Comparison of ENCODE assay signal across 15 cellular contexts in genomic region chr1:109808703-109809102, GRCh38. TPM values are rescaled to one million over a fixed set of nuclear protein-coding genes. Genes with fewer than 3 reads are reported as not detected.
A peak's percentile ranks its signal among the peaks of the same experiment; 100 is the strongest.
DNase-seq lines count a peak whose midpoint lies in the region; ATAC-seq, FAIRE-seq and TF ChIP-seq lines count a peak whose summit lies in the region.
"Had no signal": no experiment of that assay in that cellular context is flagged by ENCODE, and none has a peak within 500 bp of the region (broad histone marks: within the 10 kb centered on the region; RNA-seq: fewer than 3 reads in every experiment).

No MANE protein-coding gene starts in this region.

- H2AFZ ChIP-seq in GM23338 (no peak overlapping the region), PC-3 (ENCODE audit: low read length) (no peak overlapping the region), H1 (ENCODE audit: low read length) (no peak overlapping the region), trophoblast cell (ENCODE audit: insufficient read depth, low read length, poor library complexity) (no peak overlapping the region)

- H3K18ac ChIP-seq in H1 (ENCODE audit: extremely low read depth, low read length) (no peak overlapping the region), trophoblast cell (ENCODE audit: low read length) (no peak overlapping the region)

- no peaks in the 10 kb centered on the region for H3K4me1 ChIP-seq in GM23338 (ENCODE audit: insufficient read depth)
- H3K4me1 ChIP-seq in PC-3 (ENCODE audit: insufficient read depth, low read length), result peaks cover 11% of the 10 kb centered on the region
- no peaks in the 10 kb centered on the region for H3K4me1 ChIP-seq in H1 (replicated peaks in 1 of 4; ENCODE audit: control insufficient read depth in 3 of 4, insufficient read depth in 4 of 4, low read length in 3 of 4)
- peaks cover 2 to 8% of the 10 kb centered on the region in 2 experiments for H3K4me1 ChIP-seq in trophoblast cell (ENCODE audit: control insufficient read depth in 1 of 2, insufficient read depth in 2 of 2, low read length in 2 of 2)
- H3K4me1 ChIP-seq in BE2C, result no peaks in the 10 kb centered on the region

- H3K9me3 Mint-ChIP-seq in GM23338, result no peaks in the 10 kb centered on the region
- no peaks in the 10 kb centered on the region for H3K9me3 Mint-ChIP-seq in stimulated activated effector memory CD8-positive, alpha-beta T cell treated with anti-CD3 and anti-CD28 coated beads, Interleukin-12 subunit alpha, Interleukin-12 subunit beta, amount 100 ng/mL, for 72 hours
- H3K9me3 Mint-ChIP-seq: H9 had no signal

- H3K27me3 ChIP-seq in GM23338 (ENCODE audit: insufficient read depth) (no peaks in the 10 kb centered on the region), PC-3 (ENCODE audit: low read length) (no peaks in the 10 kb centered on the region), H1 (replicated peaks in 1 of 4; ENCODE audit: control insufficient read depth in 3 of 4, extremely low read depth in 1 of 4, insufficient read depth in 3 of 4, low read length in 3 of 4) (no peaks in the 10 kb centered on the region), trophoblast cell (ENCODE audit: insufficient read depth, low read length) (no peaks in the 10 kb centered on the region), BE2C (no peaks in the 10 kb centered on the region)

- H3K79me2 ChIP-seq in GM23338 (replicated peaks; ENCODE audit: insufficient read depth), result no peaks in the 10 kb centered on the region
- H3K79me2 ChIP-seq in PC-3 (ENCODE audit: low read length), result no peaks in the 10 kb centered on the region
- no peaks in the 10 kb centered on the region for H3K79me2 ChIP-seq in H1 (ENCODE audit: control insufficient read depth in 1 of 2, insufficient read depth in 2 of 2, low read length in 2 of 2)
- no peaks in the 10 kb centered on the region for H3K79me2 ChIP-seq in trophoblast cell (ENCODE audit: control insufficient read depth, insufficient read depth, low read length, poor library complexity)

- H3K27ac ChIP-seq in GM23338 (ENCODE audit: low read depth), result no peak overlapping the region
- H3K27ac ChIP-seq in PC-3 (ENCODE audit: low read length), result no peak overlapping the region
- no peak overlapping the region for H3K27ac ChIP-seq in H1 (ENCODE audit: low read depth, low read length)
- H3K27ac ChIP-seq in trophoblast cell (ENCODE audit: low read depth, low read length), result no peak overlapping the region

- no TSS peak for BruUV-seq in PC-3 (replicated peaks; lab: Mats Ljungman, UMichigan)

- H2BK12ac ChIP-seq in H1 (ENCODE audit: low read depth, low read length) (no peak overlapping the region), trophoblast cell (ENCODE audit: low read length) (no peak overlapping the region)

- DNase-seq in GM23338 (ENCODE audit: low spot score) (no peak), PC-3 (no peak), H1 (ENCODE audit: low read depth in 1 of 2, low spot score in 2 of 2) (no peak), trophoblast cell (no peak), H54 (ENCODE audit: insufficient read length, low spot score) (no peak), BE2C (no peak)
- no peak for DNase-seq in stimulated activated effector memory CD8-positive, alpha-beta T cell treated with anti-CD3 and anti-CD28 coated beads, Interleukin-12 subunit alpha, Interleukin-12 subunit beta, amount 100 ng/mL, for 72 hours (ENCODE audit: low spot score in 2 of 2)
- DNase-seq: C1 segment of cervical spinal cord, H9, NCI-H1105 treated with DMSO at 0.1 percent for 48 hours, NCI-H187, NCI-H446, NCI-H748 treated with DMSO at 0.1 percent for 48 hours, SIG-M5 had no signal

- H4K8ac ChIP-seq in H1 (ENCODE audit: extremely low read depth, insufficient read depth, low read length) (no peak overlapping the region), trophoblast cell (ENCODE audit: low read depth, low read length) (no peak overlapping the region)

- POLR2A ChIA-PET in PC-3 (lab: Charles Lee; ENCODE audit: unreplicated experiment), result no interaction called here
- POLR2A ChIA-PET in H1 (lab: Charles Lee; ENCODE audit: partially characterized antibody), result no interaction called here

- no peaks in the 10 kb centered on the region for H3K36me3 ChIP-seq in GM23338 (ENCODE audit: insufficient read depth)
- no peaks in the 10 kb centered on the region for H3K36me3 ChIP-seq in PC-3 (ENCODE audit: low read depth, low read length)
- H3K36me3 ChIP-seq in H1 (ENCODE audit: control insufficient read depth in 2 of 4, insufficient read depth in 4 of 4, low read length in 3 of 4), result no peaks in the 10 kb centered on the region
- no peaks in the 10 kb centered on the region for H3K36me3 ChIP-seq in trophoblast cell (ENCODE audit: control insufficient read depth in 1 of 2, insufficient read depth in 2 of 2, low read length in 2 of 2)
- no peaks in the 10 kb centered on the region for H3K36me3 ChIP-seq in BE2C

- no peaks in the 10 kb centered on the region for H3K79me1 ChIP-seq in H1 (ENCODE audit: low read depth, low read length)
- H3K79me1 ChIP-seq in trophoblast cell (ENCODE audit: low read length), result no peaks in the 10 kb centered on the region

- no peak overlapping the region for H4K12ac ChIP-seq in trophoblast cell (ENCODE audit: low read depth, low read length)

- no peak overlapping the region for H3K4ac ChIP-seq in H1 (replicated peaks; ENCODE audit: insufficient read length, low read depth, low read length)
- no peak overlapping the region for H3K4ac ChIP-seq in trophoblast cell (ENCODE audit: low read depth, low read length)

- H3K4me3 Mint-ChIP-seq in GM23338, result no peak overlapping the region
- H3K4me3 Mint-ChIP-seq in stimulated activated effector memory CD8-positive, alpha-beta T cell treated with anti-CD3 and anti-CD28 coated beads, Interleukin-12 subunit alpha, Interleukin-12 subunit beta, amount 100 ng/mL, for 72 hours, result no peak overlapping the region
- H3K4me3 Mint-ChIP-seq: H9 had no signal

- CTCF ChIA-PET in PC-3 (lab: Charles Lee), result no interaction called here
- CTCF ChIA-PET in H1 (lab: Charles Lee; ENCODE audit: partially characterized antibody), result interaction anchor here (0.9 to 2.0 kb wide), 5 partner anchors 17 to 252 kb away, joined by 3 to 7 read pairs (median 3); no protein-coding TSS in a partner anchor

- no peaks in the 10 kb centered on the region for H3K36me3 Mint-ChIP-seq in GM23338 (ENCODE audit: low read depth)
- H3K36me3 Mint-ChIP-seq in stimulated activated effector memory CD8-positive, alpha-beta T cell treated with anti-CD3 and anti-CD28 coated beads, Interleukin-12 subunit alpha, Interleukin-12 subunit beta, amount 100 ng/mL, for 72 hours, result no peaks in the 10 kb centered on the region

- no peak overlapping the region for H2BK5ac ChIP-seq in H1 (ENCODE audit: low read depth, low read length)
- no peak overlapping the region for H2BK5ac ChIP-seq in trophoblast cell (ENCODE audit: low read depth, low read length, poor library complexity)

- peak in 1 of 2 experiments; percentile 29; a peak in 1 of 4 replicates for TF ChIP-seq CTCF in GM23338 (conservative IDR thresholded peaks at IDR 0.05; ENCODE audit: low read depth in 2 of 2)
- TF ChIP-seq CTCF in PC-3 (conservative IDR thresholded peaks at IDR 0.05; ENCODE audit: low read depth, low read length), result no peak
- peak in 2 of 3 experiments; percentile 15 to 18; a peak in 2 of 4 replicates for TF ChIP-seq CTCF in H1 (IDR thresholded peaks at IDR 0.05; ENCODE audit: control extremely low read depth in 1 of 3, insufficient read depth in 1 of 3, low read depth in 1 of 3, low read length in 3 of 3)
- TF ChIP-seq CTCF in BE2C (IDR thresholded peaks at IDR 0.05; ENCODE audit: low read depth, low read length), result no peak

- H4K20me1 ChIP-seq in GM23338 (replicated peaks; ENCODE audit: insufficient read depth) (no peaks in the 10 kb centered on the region), PC-3 (ENCODE audit: low read length) (no peaks in the 10 kb centered on the region), H1 (replicated peaks in 1 of 2; ENCODE audit: control insufficient read depth in 1 of 2, insufficient read depth in 2 of 2, low read length in 2 of 2) (no peaks in the 10 kb centered on the region)

- no peak for TF ChIP-seq POLR2A in H1 (IDR thresholded peaks at IDR 0.05; ENCODE audit: control extremely low read depth in 1 of 2, low read depth in 2 of 2, low read length in 2 of 2)
- no peak for TF ChIP-seq POLR2A in H54 (IDR thresholded peaks at IDR 0.05; ENCODE audit: low read depth, low read length)

- H3K9me2 ChIP-seq in GM23338 (ENCODE audit: insufficient read depth) (no peaks in the 10 kb centered on the region), PC-3 (replicated peaks; ENCODE audit: low read length) (no peaks in the 10 kb centered on the region)

- no peak overlapping the region for H3K56ac ChIP-seq in H1 (replicated peaks; ENCODE audit: insufficient read length, low read depth, low read length)

- no peak overlapping the region for H4K5ac ChIP-seq in H1 (ENCODE audit: insufficient read length, low read depth, low read length)

- peaks cover under 1% of the 10 kb centered on the region for H3K27me3 Mint-ChIP-seq in GM23338 (ENCODE audit: insufficient read depth, low read depth, poor library complexity)

- FAIRE-seq in H1 (lab: Jason Lieb, UNC), result no peak
- FAIRE-seq in H54 (lab: Jason Lieb, UNC), result no peak

- no peak overlapping the region for H3K4me2 ChIP-seq in GM23338
- no peak overlapping the region for H3K4me2 ChIP-seq in PC-3 (ENCODE audit: low read length)
- H3K4me2 ChIP-seq in H1 (ENCODE audit: insufficient read depth in 1 of 2, low read depth in 2 of 2, low read length in 2 of 2), result no peak overlapping the region
- H3K4me2 ChIP-seq in trophoblast cell (ENCODE audit: low read length), result no peak overlapping the region

- H3F3A ChIP-seq in GM23338 (replicated peaks; ENCODE audit: low read depth), result no peaks in the 10 kb centered on the region
- H3F3A ChIP-seq in PC-3 (ENCODE audit: low read length, unreplicated experiment), result no peaks in the 10 kb centered on the region

- H3K23me2 ChIP-seq in H1 (ENCODE audit: low read depth, low read length), result peaks cover 3% of the 10 kb centered on the region; the same call in 1 of the 2 replicates

- H2BK120ac ChIP-seq in H1 (replicated peaks; ENCODE audit: low read depth, low read length) (no peak overlapping the region), trophoblast cell (ENCODE audit: insufficient read depth, low read length, poor library complexity) (no peak overlapping the region)

- H3K27ac Mint-ChIP-seq in GM23338, result no peak overlapping the region
- H3K27ac Mint-ChIP-seq in stimulated activated effector memory CD8-positive, alpha-beta T cell treated with anti-CD3 and anti-CD28 coated beads, Interleukin-12 subunit alpha, Interleukin-12 subunit beta, amount 100 ng/mL, for 72 hours, result no peak overlapping the region
- H3K27ac Mint-ChIP-seq: H9 had no signal

- no peak overlapping the region for H2BK20ac ChIP-seq in H1 (ENCODE audit: low read length)

- H3K14ac ChIP-seq in H1 (ENCODE audit: insufficient read length) (no peak overlapping the region), trophoblast cell (ENCODE audit: low read length) (no peak overlapping the region)

- no peak overlapping the region for H2BK15ac ChIP-seq in H1 (ENCODE audit: low read length)

- no peaks in the 10 kb centered on the region for H3K9me3 ChIP-seq in PC-3 (ENCODE audit: low read length)
- H3K9me3 ChIP-seq in H1 (ENCODE audit: insufficient read depth in 2 of 2, low read depth in 1 of 2, low read length in 1 of 2), result no peaks in the 10 kb centered on the region
- no peaks in the 10 kb centered on the region for H3K9me3 ChIP-seq in trophoblast cell (ENCODE audit: insufficient read depth, low read depth, low read length)
- no peaks in the 10 kb centered on the region for H3K9me3 ChIP-seq in BE2C

- H3K4me3 ChIP-seq in GM23338 (no peak overlapping the region), PC-3 (ENCODE audit: low read length) (no peak overlapping the region), H1 (ENCODE audit: extremely low read depth in 1 of 4, insufficient read depth in 2 of 4, low read depth in 3 of 4, low read length in 4 of 4) (no peak overlapping the region), trophoblast cell (ENCODE audit: low read depth, low read length) (peak overlapping the region; percentile 5), BE2C (ENCODE audit: low read depth, low read length) (no peak overlapping the region)

- TF ChIP-seq EP300 in H1 (IDR thresholded peaks at IDR 0.05; ENCODE audit: borderline replicate concordance in 1 of 2, low read depth in 2 of 2, low read length in 2 of 2), result no peak

- no peak overlapping the region for H2AK5ac ChIP-seq in H1 (ENCODE audit: low read depth, low read length)
- no peak overlapping the region for H2AK5ac ChIP-seq in trophoblast cell (ENCODE audit: low read length)

- 0 out of 4 replicates have a peak, but pooled peaks of 1 of the 2 experiments have one; percentile 14 for TF ChIP-seq RAD21 in H1 (IDR thresholded peaks at IDR 0.05 in 1 of 2, conservative IDR thresholded peaks at IDR 0.05 in 1 of 2; ENCODE audit: low read depth in 2 of 2, low read length in 2 of 2)

- H4K91ac ChIP-seq in H1 (replicated peaks; ENCODE audit: insufficient read length, low read length), result no peak overlapping the region
- no peak overlapping the region for H4K91ac ChIP-seq in trophoblast cell (ENCODE audit: low read depth, low read length)

- 91% methylated on average over 6 of the region's 6 CpGs; no CpG with 5 or more reads in 1 of the 2 experiments for WGBS in H1 (ENCODE audit: extremely low coverage in 1 of 2, insufficient coverage in 1 of 2, insufficient read length in 1 of 2, insufficient replicate concordance in 2 of 2, low coverage in 1 of 2, low lambda C conversion rate in 2 of 2, missing lambda C conversion rate in 1 of 2), 2 experiments
- no CpG with 5 or more reads among the region's 6 CpGs for WGBS in trophoblast cell (ENCODE audit: extremely low coverage, insufficient coverage, insufficient read length)

- ATAC-seq in GM23338, result peak; percentile 81
- ATAC-seq in PC-3, result peak; percentile 34
- ATAC-seq in stimulated activated effector memory CD8-positive, alpha-beta T cell treated with anti-CD3 and anti-CD28 coated beads, Interleukin-12 subunit alpha, Interleukin-12 subunit beta, amount 100 ng/mL, for 72 hours, result no peak

- H3K9ac ChIP-seq in PC-3 (ENCODE audit: low read length), result no peak overlapping the region
- H3K9ac ChIP-seq in H1 (replicated peaks in 1 of 4; ENCODE audit: extremely low read depth in 1 of 4, low read depth in 3 of 4, low read length in 3 of 4), result no peak overlapping the region
- H3K9ac ChIP-seq in trophoblast cell (ENCODE audit: low read length), result no peak overlapping the region

- intact Hi-C loops in PC-3 (cut with micrococcal nuclease), result no loop called here

- H3K23ac ChIP-seq in H1 (ENCODE audit: insufficient read length), result no peak overlapping the region
- no peak overlapping the region for H3K23ac ChIP-seq in trophoblast cell (ENCODE audit: low read length)

- no peaks in the 10 kb centered on the region for H3K4me1 Mint-ChIP-seq in GM23338
- H3K4me1 Mint-ChIP-seq in stimulated activated effector memory CD8-positive, alpha-beta T cell treated with anti-CD3 and anti-CD28 coated beads, Interleukin-12 subunit alpha, Interleukin-12 subunit beta, amount 100 ng/mL, for 72 hours, result peaks cover 22% of the 10 kb centered on the region

RNA-seq across cellular contexts. Expression of gene EPS8L3, which starts 45.0 kb away (rescaled TPM):
- not detected in 2 replicates for total RNA-seq in GM23338 (2014; rRNA removed; shearing (Covaris generic))
- polyA plus RNA-seq in GM23338 (2016; fragmentation: Nextera tagmentation; extraction: Ambion mirVana), result not detected in 2 replicates
- not detected in 2 replicates for total RNA-seq in PC-3 (2014; rRNA removed)
- not detected in 2 replicates for total RNA-seq in H1 (2021; fragmentation: NEBNext Ultra II Directional; extraction: Animal tissue kit (Norgen Biotek cat#: 25700))
- polyA plus RNA-seq in H1 (2011; rRNA removed), result not detected in 2 replicates
- polyA plus RNA-seq in H1 (2011; cell fraction: cytosol; rRNA removed), result 0.09 TPM
- not detected for polyA plus RNA-seq in H1 (2011; cell fraction: nucleus; rRNA removed)
- polyA plus RNA-seq in H1 (2012, experiment 1 of 2), result not detected in 4 replicates
- polyA plus RNA-seq in H1 (2012, experiment 2 of 2), result not detected
- polyA plus RNA-seq in H1 (2013, experiment 1 of 2), result not detected
- not detected for polyA plus RNA-seq in H1 (2013, experiment 2 of 2)
- polyA minus RNA-seq in H1 (2011; rRNA and poly(A)+ RNA removed), result not detected in 2 replicates
- polyA minus RNA-seq in H1 (2011; cell fraction: cytosol; rRNA and poly(A)+ RNA removed), result not detected
- polyA minus RNA-seq in H1 (2011; cell fraction: nucleus; rRNA and poly(A)+ RNA removed), result not detected
- polyA plus RNA-seq in trophoblast cell (2013), result not detected in 2 replicates
- 0.29 TPM for polyA plus RNA-seq in BE2C (2012; ENCODE audit: insufficient read depth, insufficient read length, low read depth)
- total RNA-seq: H9 had no signal
- polyA plus RNA-seq: AG04450 had no signal

Comparison
In these comparisons a context has a peak if more than half of its experiments do, and no peak if none do; other contexts are left out.
1. CTCF ChIP-seq: peak in H1 (2 of 3); none in PC-3 (single experiment) and BE2C (single experiment).